ENCODE assay signal across 1 cellular context in the genomic region with DNA sequence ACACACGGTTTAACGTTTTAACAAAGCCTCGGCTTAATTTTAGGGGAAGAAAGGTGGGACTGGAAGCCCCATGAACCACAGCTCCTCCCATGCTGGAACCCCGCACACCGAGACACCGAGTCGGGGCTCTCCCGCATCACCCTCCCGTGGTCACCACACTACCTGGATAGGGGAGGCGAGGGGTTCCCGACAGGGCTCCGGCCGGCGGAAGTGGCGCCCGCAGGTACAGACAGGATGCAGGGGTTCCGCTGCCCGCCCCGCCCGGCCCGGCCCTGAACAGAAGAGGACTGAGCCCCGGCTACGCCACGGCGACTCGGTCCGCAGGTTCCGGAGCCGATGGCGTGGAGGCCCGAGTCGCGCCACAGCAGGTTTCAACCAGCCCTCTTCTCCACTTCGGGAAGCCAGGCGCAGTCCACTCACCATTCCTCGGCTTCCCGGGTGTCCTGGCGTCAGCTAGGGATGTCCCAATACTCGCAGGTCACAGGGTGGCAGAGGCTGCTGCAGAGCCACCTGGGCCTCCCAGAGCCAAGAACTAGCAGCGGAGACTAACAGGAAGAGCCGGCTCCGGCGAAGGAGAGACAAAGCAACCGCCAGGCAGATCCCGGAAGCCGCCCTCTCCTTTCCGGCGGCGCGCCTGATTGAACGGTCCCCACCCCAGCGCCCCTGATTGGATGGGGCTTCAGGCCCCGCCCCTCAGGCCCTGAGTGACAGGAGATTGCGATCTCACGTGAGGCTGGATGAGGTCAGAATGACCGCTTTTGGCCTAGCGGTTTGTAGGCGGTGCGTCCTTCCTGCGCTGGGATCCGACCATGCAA.
A peak's percentile ranks its signal among the peaks of the same experiment; 100 is the strongest.
TF ChIP-seq lines count a peak whose summit lies in the region.

A gene (minus strand): TSS at position 580 of the 815 bp plus-strand sequence. CDS start 157 bp downstream, at position 423.

TF ChIP-seq in K562, 482 proteins besides CTCF, POLR2A, EP300 and RAD21 (continued from another document and continues in another):
- TF ChIP-seq, protein P1, sequence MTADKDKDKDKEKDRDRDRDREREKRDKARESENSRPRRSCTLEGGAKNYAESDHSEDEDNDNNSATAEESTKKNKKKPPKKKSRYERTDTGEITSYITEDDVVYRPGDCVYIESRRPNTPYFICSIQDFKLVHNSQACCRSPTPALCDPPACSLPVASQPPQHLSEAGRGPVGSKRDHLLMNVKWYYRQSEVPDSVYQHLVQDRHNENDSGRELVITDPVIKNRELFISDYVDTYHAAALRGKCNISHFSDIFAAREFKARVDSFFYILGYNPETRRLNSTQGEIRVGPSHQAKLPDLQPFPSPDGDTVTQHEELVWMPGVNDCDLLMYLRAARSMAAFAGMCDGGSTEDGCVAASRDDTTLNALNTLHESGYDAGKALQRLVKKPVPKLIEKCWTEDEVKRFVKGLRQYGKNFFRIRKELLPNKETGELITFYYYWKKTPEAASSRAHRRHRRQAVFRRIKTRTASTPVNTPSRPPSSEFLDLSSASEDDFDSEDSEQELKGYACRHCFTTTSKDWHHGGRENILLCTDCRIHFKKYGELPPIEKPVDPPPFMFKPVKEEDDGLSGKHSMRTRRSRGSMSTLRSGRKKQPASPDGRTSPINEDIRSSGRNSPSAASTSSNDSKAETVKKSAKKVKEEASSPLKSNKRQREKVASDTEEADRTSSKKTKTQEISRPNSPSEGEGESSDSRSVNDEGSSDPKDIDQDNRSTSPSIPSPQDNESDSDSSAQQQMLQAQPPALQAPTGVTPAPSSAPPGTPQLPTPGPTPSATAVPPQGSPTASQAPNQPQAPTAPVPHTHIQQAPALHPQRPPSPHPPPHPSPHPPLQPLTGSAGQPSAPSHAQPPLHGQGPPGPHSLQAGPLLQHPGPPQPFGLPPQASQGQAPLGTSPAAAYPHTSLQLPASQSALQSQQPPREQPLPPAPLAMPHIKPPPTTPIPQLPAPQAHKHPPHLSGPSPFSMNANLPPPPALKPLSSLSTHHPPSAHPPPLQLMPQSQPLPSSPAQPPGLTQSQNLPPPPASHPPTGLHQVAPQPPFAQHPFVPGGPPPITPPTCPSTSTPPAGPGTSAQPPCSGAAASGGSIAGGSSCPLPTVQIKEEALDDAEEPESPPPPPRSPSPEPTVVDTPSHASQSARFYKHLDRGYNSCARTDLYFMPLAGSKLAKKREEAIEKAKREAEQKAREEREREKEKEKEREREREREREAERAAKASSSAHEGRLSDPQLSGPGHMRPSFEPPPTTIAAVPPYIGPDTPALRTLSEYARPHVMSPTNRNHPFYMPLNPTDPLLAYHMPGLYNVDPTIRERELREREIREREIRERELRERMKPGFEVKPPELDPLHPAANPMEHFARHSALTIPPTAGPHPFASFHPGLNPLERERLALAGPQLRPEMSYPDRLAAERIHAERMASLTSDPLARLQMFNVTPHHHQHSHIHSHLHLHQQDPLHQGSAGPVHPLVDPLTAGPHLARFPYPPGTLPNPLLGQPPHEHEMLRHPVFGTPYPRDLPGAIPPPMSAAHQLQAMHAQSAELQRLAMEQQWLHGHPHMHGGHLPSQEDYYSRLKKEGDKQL (CRISPR knock-in tag; IDR thresholded peaks at IDR 0.05; ENCODE audit: borderline replicate concordance): no peak
- TF ChIP-seq DDX20 (tag; IDR thresholded peaks at IDR 0.05; ENCODE audit: low read depth) (no peak), IRF2 (CRISPR knock-in tag; IDR thresholded peaks at IDR 0.05) (no peak), ZFPM2 (CRISPR knock-in tag; IDR thresholded peaks at IDR 0.05) (no peak), GTF2F1 (IDR thresholded peaks at IDR 0.05; ENCODE audit: low read depth, low read length) (no peak; the same call in 1 of the 2 replicates), ZNF212 (CRISPR knock-in tag; IDR thresholded peaks at IDR 0.05) (no peak), TRIM24 (IDR thresholded peaks at IDR 0.05) (peak; percentile 55 to 87; a peak in 3 of 4 replicates), MTA1 (IDR thresholded peaks at IDR 0.05; ENCODE audit: borderline replicate concordance) (no peak), MTA3 (IDR thresholded peaks at IDR 0.05; ENCODE audit: borderline replicate concordance) (peak; percentile 43; the same call in 1 of the 2 replicates), HDAC6 (IDR thresholded peaks at IDR 0.05; ENCODE audit: low read depth, low read length) (no peak), COPS2 (conservative IDR thresholded peaks at IDR 0.05) (no peak), ZKSCAN3 (CRISPR knock-in tag; IDR thresholded peaks at IDR 0.05) (no peak), HIVEP1 (CRISPR knock-in tag; IDR thresholded peaks at IDR 0.05) (no peak), IFI16 (CRISPR knock-in tag; IDR thresholded peaks at IDR 0.05) (no peak), CREB1 (IDR thresholded peaks at IDR 0.05) (peak; percentile 88), CREB1 (CRISPR knock-in tag; IDR thresholded peaks at IDR 0.05) (peak; percentile 77), C11orf30 (IDR thresholded peaks at IDR 0.05; ENCODE audit: low read depth) (peak; percentile 68), CHD1 (IDR thresholded peaks at IDR 0.05; ENCODE audit: low read length) (peak; percentile 87), THRAP3 (IDR thresholded peaks at IDR 0.05; ENCODE audit: borderline replicate concordance) (peak; percentile 46; the same call in 1 of the 2 replicates), CBFA2T2 (conservative IDR thresholded peaks at IDR 0.05) (no peak), JUND (IDR thresholded peaks at IDR 0.05; ENCODE audit: borderline replicate concordance, low read depth, low read length) (peak; percentile 99), JUND (tag; IDR thresholded peaks at IDR 0.05; ENCODE audit: borderline replicate concordance, low read depth, low read length) (peak; percentile 96; the same call in 2 of the 3 replicates), ZNF766 (CRISPR knock-in tag; conservative IDR thresholded peaks at IDR 0.05) (peak; percentile 87), RBM39 (optimal IDR thresholded peaks at IDR 0.05; ENCODE audit: low read depth, low read length) (no peak), ZKSCAN8 (CRISPR knock-in tag; IDR thresholded peaks at IDR 0.05) (no peak), ZBTB8A (IDR thresholded peaks at IDR 0.05; ENCODE audit: partially characterized antibody) (no peak), LCOR (CRISPR knock-in tag; IDR thresholded peaks at IDR 0.05) (peak; percentile 96), ZNF668 (CRISPR knock-in tag; IDR thresholded peaks at IDR 0.05) (no peak), DMBX1 (CRISPR knock-in tag; IDR thresholded peaks at IDR 0.05; ENCODE audit: borderline replicate concordance) (no peak), LARP7 (IDR thresholded peaks at IDR 0.05) (no peak), MBD2 (IDR thresholded peaks at IDR 0.05; ENCODE audit: borderline replicate concordance, low read depth) (peak; percentile 78; the same call in 1 of the 2 replicates), U2AF1 (optimal IDR thresholded peaks at IDR 0.05; ENCODE audit: low read depth, low read length) (no peak), NR3C1 (CRISPR knock-in tag; IDR thresholded peaks at IDR 0.05) (no peak), CBX5 (IDR thresholded peaks at IDR 0.05; ENCODE audit: borderline replicate concordance, low read depth) (peak; percentile 81; the same call in 1 of the 2 replicates), ETV5 (CRISPR knock-in tag; IDR thresholded peaks at IDR 0.05; ENCODE audit: low read depth) (peak; percentile 83)
- TF ChIP-seq, protein P2, sequence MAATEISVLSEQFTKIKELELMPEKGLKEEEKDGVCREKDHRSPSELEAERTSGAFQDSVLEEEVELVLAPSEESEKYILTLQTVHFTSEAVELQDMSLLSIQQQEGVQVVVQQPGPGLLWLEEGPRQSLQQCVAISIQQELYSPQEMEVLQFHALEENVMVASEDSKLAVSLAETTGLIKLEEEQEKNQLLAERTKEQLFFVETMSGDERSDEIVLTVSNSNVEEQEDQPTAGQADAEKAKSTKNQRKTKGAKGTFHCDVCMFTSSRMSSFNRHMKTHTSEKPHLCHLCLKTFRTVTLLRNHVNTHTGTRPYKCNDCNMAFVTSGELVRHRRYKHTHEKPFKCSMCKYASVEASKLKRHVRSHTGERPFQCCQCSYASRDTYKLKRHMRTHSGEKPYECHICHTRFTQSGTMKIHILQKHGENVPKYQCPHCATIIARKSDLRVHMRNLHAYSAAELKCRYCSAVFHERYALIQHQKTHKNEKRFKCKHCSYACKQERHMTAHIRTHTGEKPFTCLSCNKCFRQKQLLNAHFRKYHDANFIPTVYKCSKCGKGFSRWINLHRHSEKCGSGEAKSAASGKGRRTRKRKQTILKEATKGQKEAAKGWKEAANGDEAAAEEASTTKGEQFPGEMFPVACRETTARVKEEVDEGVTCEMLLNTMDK (IDR thresholded peaks at IDR 0.05; ENCODE audit: borderline replicate concordance, insufficient read depth, low read depth, low read length, poor library complexity, severe bottlenecking): no peak
- TF ChIP-seq, protein P3, sequence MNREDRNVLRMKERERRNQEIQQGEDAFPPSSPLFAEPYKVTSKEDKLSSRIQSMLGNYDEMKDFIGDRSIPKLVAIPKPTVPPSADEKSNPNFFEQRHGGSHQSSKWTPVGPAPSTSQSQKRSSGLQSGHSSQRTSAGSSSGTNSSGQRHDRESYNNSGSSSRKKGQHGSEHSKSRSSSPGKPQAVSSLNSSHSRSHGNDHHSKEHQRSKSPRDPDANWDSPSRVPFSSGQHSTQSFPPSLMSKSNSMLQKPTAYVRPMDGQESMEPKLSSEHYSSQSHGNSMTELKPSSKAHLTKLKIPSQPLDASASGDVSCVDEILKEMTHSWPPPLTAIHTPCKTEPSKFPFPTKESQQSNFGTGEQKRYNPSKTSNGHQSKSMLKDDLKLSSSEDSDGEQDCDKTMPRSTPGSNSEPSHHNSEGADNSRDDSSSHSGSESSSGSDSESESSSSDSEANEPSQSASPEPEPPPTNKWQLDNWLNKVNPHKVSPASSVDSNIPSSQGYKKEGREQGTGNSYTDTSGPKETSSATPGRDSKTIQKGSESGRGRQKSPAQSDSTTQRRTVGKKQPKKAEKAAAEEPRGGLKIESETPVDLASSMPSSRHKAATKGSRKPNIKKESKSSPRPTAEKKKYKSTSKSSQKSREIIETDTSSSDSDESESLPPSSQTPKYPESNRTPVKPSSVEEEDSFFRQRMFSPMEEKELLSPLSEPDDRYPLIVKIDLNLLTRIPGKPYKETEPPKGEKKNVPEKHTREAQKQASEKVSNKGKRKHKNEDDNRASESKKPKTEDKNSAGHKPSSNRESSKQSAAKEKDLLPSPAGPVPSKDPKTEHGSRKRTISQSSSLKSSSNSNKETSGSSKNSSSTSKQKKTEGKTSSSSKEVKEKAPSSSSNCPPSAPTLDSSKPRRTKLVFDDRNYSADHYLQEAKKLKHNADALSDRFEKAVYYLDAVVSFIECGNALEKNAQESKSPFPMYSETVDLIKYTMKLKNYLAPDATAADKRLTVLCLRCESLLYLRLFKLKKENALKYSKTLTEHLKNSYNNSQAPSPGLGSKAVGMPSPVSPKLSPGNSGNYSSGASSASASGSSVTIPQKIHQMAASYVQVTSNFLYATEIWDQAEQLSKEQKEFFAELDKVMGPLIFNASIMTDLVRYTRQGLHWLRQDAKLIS (CRISPR knock-in tag; IDR thresholded peaks at IDR 0.05): peak; percentile 55; the same call in 1 of the 2 replicates
- TF ChIP-seq, protein P4, sequence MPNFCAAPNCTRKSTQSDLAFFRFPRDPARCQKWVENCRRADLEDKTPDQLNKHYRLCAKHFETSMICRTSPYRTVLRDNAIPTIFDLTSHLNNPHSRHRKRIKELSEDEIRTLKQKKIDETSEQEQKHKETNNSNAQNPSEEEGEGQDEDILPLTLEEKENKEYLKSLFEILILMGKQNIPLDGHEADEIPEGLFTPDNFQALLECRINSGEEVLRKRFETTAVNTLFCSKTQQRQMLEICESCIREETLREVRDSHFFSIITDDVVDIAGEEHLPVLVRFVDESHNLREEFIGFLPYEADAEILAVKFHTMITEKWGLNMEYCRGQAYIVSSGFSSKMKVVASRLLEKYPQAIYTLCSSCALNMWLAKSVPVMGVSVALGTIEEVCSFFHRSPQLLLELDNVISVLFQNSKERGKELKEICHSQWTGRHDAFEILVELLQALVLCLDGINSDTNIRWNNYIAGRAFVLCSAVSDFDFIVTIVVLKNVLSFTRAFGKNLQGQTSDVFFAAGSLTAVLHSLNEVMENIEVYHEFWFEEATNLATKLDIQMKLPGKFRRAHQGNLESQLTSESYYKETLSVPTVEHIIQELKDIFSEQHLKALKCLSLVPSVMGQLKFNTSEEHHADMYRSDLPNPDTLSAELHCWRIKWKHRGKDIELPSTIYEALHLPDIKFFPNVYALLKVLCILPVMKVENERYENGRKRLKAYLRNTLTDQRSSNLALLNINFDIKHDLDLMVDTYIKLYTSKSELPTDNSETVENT (CRISPR knock-in tag; IDR thresholded peaks at IDR 0.05): peak; percentile 54; the same call in 1 of the 2 replicates
- TF ChIP-seq, protein P5, sequence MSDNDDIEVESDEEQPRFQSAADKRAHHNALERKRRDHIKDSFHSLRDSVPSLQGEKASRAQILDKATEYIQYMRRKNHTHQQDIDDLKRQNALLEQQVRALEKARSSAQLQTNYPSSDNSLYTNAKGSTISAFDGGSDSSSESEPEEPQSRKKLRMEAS (CRISPR knock-in tag; IDR thresholded peaks at IDR 0.05): peak; percentile 67
- TF ChIP-seq, protein P6, sequence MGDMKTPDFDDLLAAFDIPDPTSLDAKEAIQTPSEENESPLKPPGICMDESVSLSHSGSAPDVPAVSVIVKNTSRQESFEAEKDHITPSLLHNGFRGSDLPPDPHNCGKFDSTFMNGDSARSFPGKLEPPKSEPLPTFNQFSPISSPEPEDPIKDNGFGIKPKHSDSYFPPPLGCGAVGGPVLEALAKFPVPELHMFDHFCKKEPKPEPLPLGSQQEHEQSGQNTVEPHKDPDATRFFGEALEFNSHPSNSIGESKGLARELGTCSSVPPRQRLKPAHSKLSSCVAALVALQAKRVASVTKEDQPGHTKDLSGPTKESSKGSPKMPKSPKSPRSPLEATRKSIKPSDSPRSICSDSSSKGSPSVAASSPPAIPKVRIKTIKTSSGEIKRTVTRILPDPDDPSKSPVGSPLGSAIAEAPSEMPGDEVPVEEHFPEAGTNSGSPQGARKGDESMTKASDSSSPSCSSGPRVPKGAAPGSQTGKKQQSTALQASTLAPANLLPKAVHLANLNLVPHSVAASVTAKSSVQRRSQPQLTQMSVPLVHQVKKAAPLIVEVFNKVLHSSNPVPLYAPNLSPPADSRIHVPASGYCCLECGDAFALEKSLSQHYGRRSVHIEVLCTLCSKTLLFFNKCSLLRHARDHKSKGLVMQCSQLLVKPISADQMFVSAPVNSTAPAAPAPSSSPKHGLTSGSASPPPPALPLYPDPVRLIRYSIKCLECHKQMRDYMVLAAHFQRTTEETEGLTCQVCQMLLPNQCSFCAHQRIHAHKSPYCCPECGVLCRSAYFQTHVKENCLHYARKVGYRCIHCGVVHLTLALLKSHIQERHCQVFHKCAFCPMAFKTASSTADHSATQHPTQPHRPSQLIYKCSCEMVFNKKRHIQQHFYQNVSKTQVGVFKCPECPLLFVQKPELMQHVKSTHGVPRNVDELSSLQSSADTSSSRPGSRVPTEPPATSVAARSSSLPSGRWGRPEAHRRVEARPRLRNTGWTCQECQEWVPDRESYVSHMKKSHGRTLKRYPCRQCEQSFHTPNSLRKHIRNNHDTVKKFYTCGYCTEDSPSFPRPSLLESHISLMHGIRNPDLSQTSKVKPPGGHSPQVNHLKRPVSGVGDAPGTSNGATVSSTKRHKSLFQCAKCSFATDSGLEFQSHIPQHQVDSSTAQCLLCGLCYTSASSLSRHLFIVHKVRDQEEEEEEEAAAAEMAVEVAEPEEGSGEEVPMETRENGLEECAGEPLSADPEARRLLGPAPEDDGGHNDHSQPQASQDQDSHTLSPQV (IDR thresholded peaks at IDR 0.05): no peak
